ENCODE assay signal across 1 cellular context in the genomic region with DNA sequence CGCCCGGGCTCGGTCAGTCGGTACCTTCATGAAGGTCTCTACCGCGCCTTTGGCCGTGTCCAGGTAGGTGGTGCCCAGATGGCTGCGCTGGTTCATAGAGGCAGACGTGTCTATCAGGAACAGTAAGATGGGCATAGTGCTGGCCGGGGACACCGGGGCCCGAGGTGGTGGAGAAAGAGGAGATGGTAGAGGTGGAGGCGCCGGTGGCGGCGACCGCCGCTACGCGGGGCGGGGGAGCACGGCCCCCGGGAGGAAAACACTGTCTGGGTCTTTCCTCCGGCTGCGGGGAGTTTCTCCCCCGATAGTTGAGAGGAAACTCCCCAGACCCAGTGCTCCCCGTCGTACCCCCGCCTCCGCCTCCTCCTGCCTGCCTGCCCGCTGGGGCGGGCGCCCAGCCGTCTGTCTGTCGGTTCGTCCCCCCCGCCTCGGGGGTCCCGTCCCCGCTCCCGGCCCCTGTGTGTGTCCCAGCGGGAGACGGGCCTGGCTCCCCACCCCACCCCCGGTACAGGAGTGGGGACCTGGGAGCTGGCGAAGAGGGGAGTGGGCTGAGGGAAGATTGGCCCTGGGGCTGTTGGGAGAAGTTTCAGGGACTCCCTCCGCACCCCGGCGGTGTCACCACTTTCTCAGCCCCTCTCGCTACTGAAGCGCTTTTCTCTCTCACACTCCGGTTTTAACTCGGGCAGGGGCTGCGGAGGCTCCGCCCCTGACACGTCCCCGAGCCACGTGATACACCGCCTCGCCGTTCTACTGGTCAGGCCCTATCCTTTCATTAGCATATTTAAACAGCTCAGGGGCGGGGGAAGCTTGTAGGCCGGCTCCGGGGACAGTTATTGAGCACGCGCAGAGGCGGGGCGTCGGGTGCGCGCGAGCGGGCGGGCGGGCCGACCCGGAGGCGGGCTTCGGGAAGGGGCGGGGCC.
A peak's percentile ranks its signal among the peaks of the same experiment; 100 is the strongest.
TF ChIP-seq lines count a peak whose summit lies in the region.

A gene with protein sequence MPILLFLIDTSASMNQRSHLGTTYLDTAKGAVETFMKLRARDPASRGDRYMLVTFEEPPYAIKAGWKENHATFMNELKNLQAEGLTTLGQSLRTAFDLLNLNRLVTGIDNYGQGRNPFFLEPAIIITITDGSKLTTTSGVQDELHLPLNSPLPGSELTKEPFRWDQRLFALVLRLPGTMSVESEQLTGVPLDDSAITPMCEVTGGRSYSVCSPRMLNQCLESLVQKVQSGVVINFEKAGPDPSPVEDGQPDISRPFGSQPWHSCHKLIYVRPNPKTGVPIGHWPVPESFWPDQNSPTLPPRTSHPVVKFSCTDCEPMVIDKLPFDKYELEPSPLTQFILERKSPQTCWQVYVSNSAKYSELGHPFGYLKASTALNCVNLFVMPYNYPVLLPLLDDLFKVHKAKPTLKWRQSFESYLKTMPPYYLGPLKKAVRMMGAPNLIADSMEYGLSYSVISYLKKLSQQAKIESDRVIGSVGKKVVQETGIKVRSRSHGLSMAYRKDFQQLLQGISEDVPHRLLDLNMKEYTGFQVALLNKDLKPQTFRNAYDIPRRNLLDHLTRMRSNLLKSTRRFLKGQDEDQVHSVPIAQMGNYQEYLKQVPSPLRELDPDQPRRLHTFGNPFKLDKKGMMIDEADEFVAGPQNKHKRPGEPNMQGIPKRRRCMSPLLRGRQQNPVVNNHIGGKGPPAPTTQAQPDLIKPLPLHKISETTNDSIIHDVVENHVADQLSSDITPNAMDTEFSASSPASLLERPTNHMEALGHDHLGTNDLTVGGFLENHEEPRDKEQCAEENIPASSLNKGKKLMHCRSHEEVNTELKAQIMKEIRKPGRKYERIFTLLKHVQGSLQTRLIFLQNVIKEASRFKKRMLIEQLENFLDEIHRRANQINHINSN (minus strand): TSS at position 646 of the 917 bp plus-strand sequence. CDS start 511 bp downstream, at position 135.

TF ChIP-seq in K562, 482 proteins besides CTCF, POLR2A, EP300 and RAD21 (continued from another document and continues in another):
- TF ChIP-seq CLOCK (CRISPR knock-in tag; IDR thresholded peaks at IDR 0.05; ENCODE audit: borderline replicate concordance) (no peak), AFF1 (IDR thresholded peaks at IDR 0.05; ENCODE audit: low read depth in 1 of 2, partially characterized antibody in 2 of 2) (peak in 1 of 2 experiments; percentile 74), ZNF354B (CRISPR knock-in tag; IDR thresholded peaks at IDR 0.05) (no peak), SNAPC5 (CRISPR knock-in tag; IDR thresholded peaks at IDR 0.05) (no peak), NELFE (IDR thresholded peaks at IDR 0.05; ENCODE audit: insufficient read depth, insufficient read length) (peak; percentile 85), NEUROD1 (IDR thresholded peaks at IDR 0.05; ENCODE audit: borderline replicate concordance, low read depth, low read length, partially characterized antibody) (peak; percentile 28), KAT7 (CRISPR knock-in tag; IDR thresholded peaks at IDR 0.05; ENCODE audit: borderline replicate concordance) (no peak; the same call in 1 of the 2 replicates), ZFX (CRISPR knock-in tag; IDR thresholded peaks at IDR 0.05) (peak; percentile 41), POLR3A (IDR thresholded peaks at IDR 0.05; ENCODE audit: borderline replicate concordance, extremely low read depth, insufficient read depth, insufficient read length) (no peak), NONO (IDR thresholded peaks at IDR 0.05; ENCODE audit: low read depth in 2 of 2, low read length in 1 of 2) (peak in 1 of 2 experiments; percentile 84; a peak in 2 of 4 replicates), FOXA3 (CRISPR knock-in tag; conservative IDR thresholded peaks at IDR 0.05 in 1 of 2, IDR thresholded peaks at IDR 0.05 in 1 of 2) (0 out of 4 replicates have a peak, but pooled peaks of 1 of the 2 experiments have one; percentile 38), ZNF75A (CRISPR knock-in tag; IDR thresholded peaks at IDR 0.05) (no peak), KDM5B (IDR thresholded peaks at IDR 0.05; ENCODE audit: insufficient replicate concordance, low read depth, low read length) (peak; percentile 100), ZFP36 (IDR thresholded peaks at IDR 0.05; ENCODE audit: low read depth, low read length, partially characterized antibody) (no peak), PML (IDR thresholded peaks at IDR 0.05; ENCODE audit: low read length) (peak; percentile 91), FOS (IDR thresholded peaks at IDR 0.05; ENCODE audit: extremely low read depth, insufficient read length) (peak; percentile 25), NFRKB (IDR thresholded peaks at IDR 0.05; ENCODE audit: low read depth) (peak; percentile 47; the same call in 1 of the 2 replicates), PCBP1 (IDR thresholded peaks at IDR 0.05; ENCODE audit: low read depth, low read length, poor library complexity, severe bottlenecking) (peak; percentile 51), ZNF609 (CRISPR knock-in tag; IDR thresholded peaks at IDR 0.05; ENCODE audit: borderline replicate concordance) (no peak), GTF2A2 (tag; IDR thresholded peaks at IDR 0.05) (0 out of 2 replicates have a peak, but pooled peaks have one; percentile 43), SOX6 (IDR thresholded peaks at IDR 0.05) (no peak), ZC3H11A (IDR thresholded peaks at IDR 0.05; ENCODE audit: low read depth, low read length) (no peak), CBFA2T2 (conservative IDR thresholded peaks at IDR 0.05) (peak; percentile 59), CREB1 (IDR thresholded peaks at IDR 0.05) (peak; percentile 7; the same call in 1 of the 2 replicates), CREB1 (CRISPR knock-in tag; IDR thresholded peaks at IDR 0.05) (no peak; the same call in 1 of the 2 replicates), NUFIP1 (IDR thresholded peaks at IDR 0.05; ENCODE audit: partially characterized antibody) (no peak), PHTF2 (CRISPR knock-in tag; IDR thresholded peaks at IDR 0.05) (no peak), NFYB (IDR thresholded peaks at IDR 0.05; ENCODE audit: extremely low read depth, insufficient read length) (peak; percentile 58), KAT8 (IDR thresholded peaks at IDR 0.05; ENCODE audit: low read depth) (no peak), STAT5B (CRISPR knock-in tag; IDR thresholded peaks at IDR 0.05) (no peak), TAF7 (tag; IDR thresholded peaks at IDR 0.05) (peak; percentile 94), KLF6 (CRISPR knock-in tag; IDR thresholded peaks at IDR 0.05; ENCODE audit: borderline replicate concordance) (no peak)
- TF ChIP-seq, protein P1, sequence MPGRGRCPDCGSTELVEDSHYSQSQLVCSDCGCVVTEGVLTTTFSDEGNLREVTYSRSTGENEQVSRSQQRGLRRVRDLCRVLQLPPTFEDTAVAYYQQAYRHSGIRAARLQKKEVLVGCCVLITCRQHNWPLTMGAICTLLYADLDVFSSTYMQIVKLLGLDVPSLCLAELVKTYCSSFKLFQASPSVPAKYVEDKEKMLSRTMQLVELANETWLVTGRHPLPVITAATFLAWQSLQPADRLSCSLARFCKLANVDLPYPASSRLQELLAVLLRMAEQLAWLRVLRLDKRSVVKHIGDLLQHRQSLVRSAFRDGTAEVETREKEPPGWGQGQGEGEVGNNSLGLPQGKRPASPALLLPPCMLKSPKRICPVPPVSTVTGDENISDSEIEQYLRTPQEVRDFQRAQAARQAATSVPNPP (IDR thresholded peaks at IDR 0.05; ENCODE audit: borderline replicate concordance, insufficient read depth, insufficient read length): no peak
- TF ChIP-seq, protein P2, sequence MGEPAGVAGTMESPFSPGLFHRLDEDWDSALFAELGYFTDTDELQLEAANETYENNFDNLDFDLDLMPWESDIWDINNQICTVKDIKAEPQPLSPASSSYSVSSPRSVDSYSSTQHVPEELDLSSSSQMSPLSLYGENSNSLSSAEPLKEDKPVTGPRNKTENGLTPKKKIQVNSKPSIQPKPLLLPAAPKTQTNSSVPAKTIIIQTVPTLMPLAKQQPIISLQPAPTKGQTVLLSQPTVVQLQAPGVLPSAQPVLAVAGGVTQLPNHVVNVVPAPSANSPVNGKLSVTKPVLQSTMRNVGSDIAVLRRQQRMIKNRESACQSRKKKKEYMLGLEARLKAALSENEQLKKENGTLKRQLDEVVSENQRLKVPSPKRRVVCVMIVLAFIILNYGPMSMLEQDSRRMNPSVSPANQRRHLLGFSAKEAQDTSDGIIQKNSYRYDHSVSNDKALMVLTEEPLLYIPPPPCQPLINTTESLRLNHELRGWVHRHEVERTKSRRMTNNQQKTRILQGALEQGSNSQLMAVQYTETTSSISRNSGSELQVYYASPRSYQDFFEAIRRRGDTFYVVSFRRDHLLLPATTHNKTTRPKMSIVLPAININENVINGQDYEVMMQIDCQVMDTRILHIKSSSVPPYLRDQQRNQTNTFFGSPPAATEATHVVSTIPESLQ (CRISPR knock-in tag; IDR thresholded peaks at IDR 0.05): no peak
- TF ChIP-seq, protein P3, sequence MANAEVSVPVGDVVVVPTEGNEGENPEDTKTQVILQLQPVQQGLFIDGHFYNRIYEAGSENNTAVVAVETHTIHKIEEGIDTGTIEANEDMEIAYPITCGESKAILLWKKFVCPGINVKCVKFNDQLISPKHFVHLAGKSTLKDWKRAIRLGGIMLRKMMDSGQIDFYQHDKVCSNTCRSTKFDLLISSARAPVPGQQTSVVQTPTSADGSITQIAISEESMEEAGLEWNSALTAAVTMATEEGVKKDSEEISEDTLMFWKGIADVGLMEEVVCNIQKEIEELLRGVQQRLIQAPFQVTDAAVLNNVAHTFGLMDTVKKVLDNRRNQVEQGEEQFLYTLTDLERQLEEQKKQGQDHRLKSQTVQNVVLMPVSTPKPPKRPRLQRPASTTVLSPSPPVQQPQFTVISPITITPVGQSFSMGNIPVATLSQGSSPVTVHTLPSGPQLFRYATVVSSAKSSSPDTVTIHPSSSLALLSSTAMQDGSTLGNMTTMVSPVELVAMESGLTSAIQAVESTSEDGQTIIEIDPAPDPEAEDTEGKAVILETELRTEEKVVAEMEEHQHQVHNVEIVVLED (CRISPR knock-in tag; IDR thresholded peaks at IDR 0.05): no peak
